ENCODE assay signal across 10 cellular contexts in the genomic region with DNA sequence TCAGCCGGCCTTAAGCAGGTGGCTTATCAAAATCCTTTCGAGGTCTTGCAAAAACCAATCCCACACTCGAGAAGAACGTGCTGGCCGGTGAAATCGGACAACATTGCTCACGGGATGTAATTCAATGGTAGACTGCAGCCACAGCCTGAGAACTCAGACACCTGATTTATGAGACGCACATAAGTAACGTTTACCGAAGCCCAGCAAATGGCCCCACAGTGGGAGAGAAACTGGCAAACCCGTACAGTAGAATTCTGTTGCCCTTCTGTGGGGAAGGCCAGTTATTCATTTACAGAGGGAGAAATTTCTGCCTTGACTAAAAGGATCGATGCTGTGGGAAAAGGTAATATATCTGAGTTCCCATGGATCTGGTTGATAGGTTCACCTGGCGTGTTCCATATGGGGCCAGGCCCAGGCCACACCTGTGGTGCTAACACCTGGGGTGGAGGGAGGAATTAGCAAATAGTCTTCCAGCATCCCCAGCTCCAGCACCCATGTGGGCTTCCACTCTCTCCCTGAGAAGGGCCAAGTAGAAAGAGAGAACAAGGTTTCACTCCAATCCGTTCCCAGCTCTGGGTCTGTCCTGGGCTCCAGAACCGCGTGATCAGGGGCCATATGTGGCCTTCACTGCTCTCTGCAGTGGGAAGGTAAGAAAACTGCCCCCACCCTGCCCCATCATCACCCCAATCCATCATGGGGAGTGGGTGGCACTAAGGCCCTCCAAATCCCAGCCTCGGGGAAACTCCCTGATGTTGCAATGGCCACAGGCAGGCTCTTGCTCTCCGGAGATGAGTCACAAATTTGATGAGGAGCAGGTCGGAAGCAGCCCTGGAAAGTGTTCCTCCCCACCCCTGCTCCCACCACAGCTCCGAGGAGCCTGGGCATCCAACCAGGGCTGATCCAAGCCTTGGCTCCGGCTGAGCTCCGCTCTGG. TPM values are rescaled to one million over a fixed set of nuclear protein-coding genes. Genes with fewer than 3 reads are reported as not detected.
DNase-seq lines count a peak whose midpoint lies in the region; ATAC-seq and TF ChIP-seq lines count a peak whose summit lies in the region.
"Had no signal": no experiment of that assay in that cellular context is flagged by ENCODE, and none has a peak within 500 bp of the region (broad histone marks: within the 10 kb centered on the region; RNA-seq: fewer than 3 reads in every experiment).

No MANE protein-coding gene starts in this region.

- H3K36me3 Mint-ChIP-seq in CD8-positive, alpha-beta memory T cell: peaks cover 0 to 7% (median 0%) of the 10 kb centered on the region in 3 donors
- H3K36me3 Mint-ChIP-seq in activated naive CD4-positive, alpha-beta T cell treated with anti-CD3 and anti-CD28 coated beads, Interleukin-2, amount 10 ng/mL, durations not matched to agents 7 days and 5 days: no peaks in the 10 kb centered on the region

- TF ChIP-seq CTCF in heart left ventricle (IDR thresholded peaks at IDR 0.05) (no peak), sigmoid colon (IDR thresholded peaks at IDR 0.05) (no peak)

- H3K27me3 ChIP-seq in heart left ventricle (peaks cover 0 to 2% (median 0%) of the 10 kb centered on the region in 9 donors), sigmoid colon (no peaks in the 10 kb centered on the region)
- no peaks in the 10 kb centered on the region for H3K27me3 ChIP-seq in CD8-positive, alpha-beta memory T cell (ENCODE audit: insufficient read depth, low read length, poor library complexity, severe bottlenecking)

- H3K4me3 Mint-ChIP-seq in CD8-positive, alpha-beta memory T cell: no peak overlapping the region
- no peak overlapping the region for H3K4me3 Mint-ChIP-seq in activated naive CD4-positive, alpha-beta T cell treated with anti-CD3 and anti-CD28 coated beads, Interleukin-2, amount 10 ng/mL, durations not matched to agents 7 days and 5 days
- H3K4me3 Mint-ChIP-seq: activated B cell treated with CpG ODN at 0.5 μM for 24 hours had no signal

- intact Hi-C loops in heart left ventricle (cut with DNase I) (no loop called here), sigmoid colon (cut with DNase I) (loop anchor here (1.0 kb wide), 1 partner anchor 164 kb away; no protein-coding TSS in a partner anchor)

- H3K4me1 Mint-ChIP-seq in CD8-positive, alpha-beta memory T cell: no peaks in the 10 kb centered on the region
- no peaks in the 10 kb centered on the region for H3K4me1 Mint-ChIP-seq in activated naive CD4-positive, alpha-beta T cell treated with anti-CD3 and anti-CD28 coated beads, Interleukin-2, amount 10 ng/mL, durations not matched to agents 7 days and 5 days
- H3K4me1 Mint-ChIP-seq: activated B cell treated with CpG ODN at 0.5 μM for 24 hours had no signal

- H3K27ac ChIP-seq in heart left ventricle: peak overlapping the region in 1 of 12 donors; percentile 50
- H3K27ac ChIP-seq in sigmoid colon: peak overlapping the region; percentile 64 to 83 (median 76)
- no peak overlapping the region for H3K27ac ChIP-seq in CD8-positive, alpha-beta memory T cell (ENCODE audit: low read depth, low read length)

- no peak overlapping the region for H3K27ac Mint-ChIP-seq in CD8-positive, alpha-beta memory T cell
- no peak overlapping the region for H3K27ac Mint-ChIP-seq in activated naive CD4-positive, alpha-beta T cell treated with anti-CD3 and anti-CD28 coated beads, Interleukin-2, amount 10 ng/mL, durations not matched to agents 7 days and 5 days
- H3K27ac Mint-ChIP-seq: activated B cell treated with CpG ODN at 0.5 μM for 24 hours had no signal

- H3K9me3 Mint-ChIP-seq in CD8-positive, alpha-beta memory T cell: peaks cover 0 to 13% (median 5%) of the 10 kb centered on the region in 5 donors
- peaks cover 3% of the 10 kb centered on the region for H3K9me3 Mint-ChIP-seq in activated naive CD4-positive, alpha-beta T cell treated with anti-CD3 and anti-CD28 coated beads, Interleukin-2, amount 10 ng/mL, durations not matched to agents 7 days and 5 days
- H3K9me3 Mint-ChIP-seq: activated B cell treated with CpG ODN at 0.5 μM for 24 hours had no signal

- peaks cover 6 to 26% of the 10 kb centered on the region in 2 donors for H3K27me3 Mint-ChIP-seq in CD8-positive, alpha-beta memory T cell
- H3K27me3 Mint-ChIP-seq in activated naive CD4-positive, alpha-beta T cell treated with anti-CD3 and anti-CD28 coated beads, Interleukin-2, amount 10 ng/mL, durations not matched to agents 7 days and 5 days: peaks cover 7% of the 10 kb centered on the region

- peak in 2 of 4 donors; percentile 75 to 79 for TF ChIP-seq EP300 in sigmoid colon (IDR thresholded peaks at IDR 0.05)

- DNase-seq in ELF-1 (ENCODE audit: low read depth, low spot score): peak; percentile 62
- DNase-seq in heart left ventricle: peak in 2 of 5 donors; percentile 44 to 50
- peak; percentile 92 for DNase-seq in sigmoid colon
- no peak for DNase-seq in CD8-positive, alpha-beta memory T cell
- no peak for DNase-seq in middle frontal gyrus (ENCODE audit: extremely low spot score, low spot score)
- DNase-seq in activated CD4-positive, alpha-beta T cell treated with anti-CD3 and anti-CD28 coated beads for 4 hours: no peak
- DNase-seq in activated naive CD4-positive, alpha-beta T cell treated with anti-CD3 and anti-CD28 coated beads, Interleukin-2, amount 10 ng/mL, durations not matched to agents 7 days and 5 days: no peak
- DNase-seq: activated B cell treated with CpG ODN at 0.5 μM for 24 hours had no signal

- 81 to 90% (median 86%) methylated on average over 20 to 22 of the region's 22 CpGs for WGBS in heart left ventricle, 4 donors
- WGBS in sigmoid colon, 2 donors: 61 to 81% methylated on average over 22 of the region's 22 CpGs

- H3K9me3 ChIP-seq in heart left ventricle (peaks cover 0 to 20% (median 0%) of the 10 kb centered on the region in 12 donors), sigmoid colon (no peaks in the 10 kb centered on the region)
- no peaks in the 10 kb centered on the region for H3K9me3 ChIP-seq in CD8-positive, alpha-beta memory T cell (ENCODE audit: low read length)

- ATAC-seq in SK-N-SH treated with all-trans-retinoic acid at 6 μM for 48 hours (peak; percentile 87), heart left ventricle (peak in 3 of 4 donors; percentile 30 to 79 (median 70))

- no peak overlapping the region for H3K4me3 ChIP-seq in heart left ventricle
- H3K4me3 ChIP-seq in sigmoid colon: no peak overlapping the region
- H3K4me3 ChIP-seq in CD8-positive, alpha-beta memory T cell (ENCODE audit: low read length): no peak overlapping the region
- H3K4me3 ChIP-seq: coronary artery had no signal

- no peaks in the 10 kb centered on the region for H3K4me1 ChIP-seq in heart left ventricle
- peaks cover 0 to 52% (median 32%) of the 10 kb centered on the region in 4 donors for H3K4me1 ChIP-seq in sigmoid colon
- no peaks in the 10 kb centered on the region for H3K4me1 ChIP-seq in CD8-positive, alpha-beta memory T cell (ENCODE audit: insufficient read depth, low read length)

- POLR2A ChIA-PET in CD8-positive, alpha-beta memory T cell (lab: Charles Lee): no interaction called here

- H3K36me3 ChIP-seq in heart left ventricle (no peaks in the 10 kb centered on the region), sigmoid colon (no peaks in the 10 kb centered on the region)
- no peaks in the 10 kb centered on the region for H3K36me3 ChIP-seq in CD8-positive, alpha-beta memory T cell (ENCODE audit: insufficient read depth, low read length)

- CTCF ChIA-PET in CD8-positive, alpha-beta memory T cell (lab: Charles Lee): no interaction called here
- CTCF ChIA-PET in activated naive CD4-positive, alpha-beta T cell treated with anti-CD3 and anti-CD28 coated beads, Interleukin-2, amount 10 ng/mL, durations not matched to agents 7 days and 5 days (lab: Charles Lee): no interaction called here

- no peak for TF ChIP-seq POLR2A in heart left ventricle (IDR thresholded peaks at IDR 0.05)
- no peak for TF ChIP-seq POLR2A in sigmoid colon (IDR thresholded peaks at IDR 0.05)

TF ChIP-seq in SK-N-SH treated with all-trans-retinoic acid at 6 μM for 48 hours, 23 proteins besides CTCF, POLR2A, EP300 and RAD21 (continues in another document):
- no peak for TF ChIP-seq ZNF8 (CRISPR knock-in tag; IDR thresholded peaks at IDR 0.05)
- peak; percentile 78 for TF ChIP-seq ISL1 (CRISPR knock-in tag; IDR thresholded peaks at IDR 0.05)
- TF ChIP-seq, protein P1, sequence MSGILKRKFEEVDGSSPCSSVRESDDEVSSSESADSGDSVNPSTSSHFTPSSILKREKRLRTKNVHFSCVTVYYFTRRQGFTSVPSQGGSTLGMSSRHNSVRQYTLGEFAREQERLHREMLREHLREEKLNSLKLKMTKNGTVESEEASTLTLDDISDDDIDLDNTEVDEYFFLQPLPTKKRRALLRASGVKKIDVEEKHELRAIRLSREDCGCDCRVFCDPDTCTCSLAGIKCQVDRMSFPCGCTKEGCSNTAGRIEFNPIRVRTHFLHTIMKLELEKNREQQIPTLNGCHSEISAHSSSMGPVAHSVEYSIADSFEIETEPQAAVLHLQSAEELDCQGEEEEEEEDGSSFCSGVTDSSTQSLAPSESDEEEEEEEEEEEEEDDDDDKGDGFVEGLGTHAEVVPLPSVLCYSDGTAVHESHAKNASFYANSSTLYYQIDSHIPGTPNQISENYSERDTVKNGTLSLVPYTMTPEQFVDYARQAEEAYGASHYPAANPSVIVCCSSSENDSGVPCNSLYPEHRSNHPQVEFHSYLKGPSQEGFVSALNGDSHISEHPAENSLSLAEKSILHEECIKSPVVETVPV (CRISPR knock-in tag; IDR thresholded peaks at IDR 0.05): peak; percentile 43; the same call in 1 of the 2 replicates
- TF ChIP-seq, protein P2, sequence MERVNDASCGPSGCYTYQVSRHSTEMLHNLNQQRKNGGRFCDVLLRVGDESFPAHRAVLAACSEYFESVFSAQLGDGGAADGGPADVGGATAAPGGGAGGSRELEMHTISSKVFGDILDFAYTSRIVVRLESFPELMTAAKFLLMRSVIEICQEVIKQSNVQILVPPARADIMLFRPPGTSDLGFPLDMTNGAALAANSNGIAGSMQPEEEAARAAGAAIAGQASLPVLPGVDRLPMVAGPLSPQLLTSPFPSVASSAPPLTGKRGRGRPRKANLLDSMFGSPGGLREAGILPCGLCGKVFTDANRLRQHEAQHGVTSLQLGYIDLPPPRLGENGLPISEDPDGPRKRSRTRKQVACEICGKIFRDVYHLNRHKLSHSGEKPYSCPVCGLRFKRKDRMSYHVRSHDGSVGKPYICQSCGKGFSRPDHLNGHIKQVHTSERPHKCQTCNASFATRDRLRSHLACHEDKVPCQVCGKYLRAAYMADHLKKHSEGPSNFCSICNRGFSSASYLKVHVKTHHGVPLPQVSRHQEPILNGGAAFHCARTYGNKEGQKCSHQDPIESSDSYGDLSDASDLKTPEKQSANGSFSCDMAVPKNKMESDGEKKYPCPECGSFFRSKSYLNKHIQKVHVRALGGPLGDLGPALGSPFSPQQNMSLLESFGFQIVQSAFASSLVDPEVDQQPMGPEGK (CRISPR knock-in tag; IDR thresholded peaks at IDR 0.05; ENCODE audit: borderline replicate concordance): peak; percentile 80; the same call in 1 of the 2 replicates
- no peak for TF ChIP-seq ZFP30 (CRISPR knock-in tag; IDR thresholded peaks at IDR 0.05)

RNA-seq across cellular contexts. Expression of a gene that starts 12.7 kb away (rescaled TPM):
- 1 to 10 TPM in 2 of 9 donors, not detected in 7; 1.4 to 1.7 TPM for total RNA-seq in heart left ventricle
- polyA plus RNA-seq in heart left ventricle: under 1 TPM; 0.08 to 0.23 TPM
- total RNA-seq in sigmoid colon: 1 to 10 TPM in 2 of 4 donors, under 1 TPM in 2; 0.33 to 2.9 (median 0.73) TPM
- polyA plus RNA-seq in sigmoid colon: 1 to 10 TPM; 2.4 to 4.9 (median 4.2) TPM
- total RNA-seq in CD8-positive, alpha-beta memory T cell: not detected
- polyA plus RNA-seq in CD8-positive, alpha-beta memory T cell: not detected
- total RNA-seq: activated B cell treated with CpG ODN at 0.5 μM for 24 hours had no signal

Comparison
In these comparisons a context has a peak if more than half of its experiments do, and no peak if none do; other contexts are left out.
1. DNase-seq: peak in ELF-1 (single experiment) and sigmoid colon (single experiment); none in CD8-positive, alpha-beta memory T cell (0 of 5), middle frontal gyrus (single experiment), activated CD4-positive, alpha-beta T cell treated with anti-CD3 and anti-CD28 coated beads for 4 hours (0 of 2) and activated naive CD4-positive, alpha-beta T cell treated with anti-CD3 and anti-CD28 coated beads, Interleukin-2, amount 10 ng/mL, durations not matched to agents 7 days and 5 days (single experiment).